ENCODE assay signal across 8 cellular contexts in genomic region chr6:89952696-89953095, GRCh38. TPM values are rescaled to one million over a fixed set of nuclear protein-coding genes. Genes with fewer than 3 reads are reported as not detected.
DNase-seq lines count a peak whose midpoint lies in the region; ATAC-seq, FAIRE-seq and TF ChIP-seq lines count a peak whose summit lies in the region.

No MANE protein-coding gene starts in this region.

- no peak overlapping the region for H3K27ac ChIP-seq in smooth muscle cell (ENCODE audit: low read depth)
- H3K27ac ChIP-seq in osteoblast (ENCODE audit: low read depth, low read length): no peak overlapping the region
- H3K27ac ChIP-seq in hepatocyte: no peak overlapping the region

- no peaks in the 10 kb centered on the region for H3K27me3 Mint-ChIP-seq in activated naive CD8-positive, alpha-beta T cell treated with anti-CD3 and anti-CD28 coated beads, Interleukin-2, amount 50 U/mL, for 24 hours

- H3K36me3 ChIP-seq in smooth muscle cell (ENCODE audit: low read depth) (no peaks in the 10 kb centered on the region), osteoblast (ENCODE audit: insufficient read depth, low read length) (no peaks in the 10 kb centered on the region), hepatocyte (replicated peaks; ENCODE audit: insufficient read depth, low read depth) (no peaks in the 10 kb centered on the region)

- no peak for DNase-seq in GM12891 (ENCODE audit: insufficient read length, low spot score)
- DNase-seq in SK-MEL-5 (ENCODE audit: low read depth, low spot score): peak; percentile 22
- DNase-seq in activated naive CD8-positive, alpha-beta T cell treated with anti-CD3 and anti-CD28 coated beads, Interleukin-2, amount 50 U/mL, for 24 hours: peak; percentile 48
- DNase-seq in smooth muscle cell (lab: John Stamatoyannopoulos, UW; ENCODE audit: unreplicated experiment): no peak
- DNase-seq in NCI-H524 (lab: John Stamatoyannopoulos, UW): no peak
- DNase-seq in osteoblast (ENCODE audit: insufficient read length, low spot score, missing footprints): no peak
- DNase-seq in hepatocyte (ENCODE audit: low spot score): no peak

- peak overlapping the region; percentile 12 for H3K4me3 Mint-ChIP-seq in activated naive CD8-positive, alpha-beta T cell treated with anti-CD3 and anti-CD28 coated beads, Interleukin-2, amount 50 U/mL, for 24 hours

- 81% methylated on average over 4 of the region's 4 CpGs for WGBS in smooth muscle cell (ENCODE audit: low lambda C conversion rate)
- 67% methylated on average over 4 of the region's 4 CpGs for WGBS in hepatocyte (ENCODE audit: low lambda C conversion rate, missing lambda C conversion rate)

- H3K36me3 Mint-ChIP-seq in activated naive CD8-positive, alpha-beta T cell treated with anti-CD3 and anti-CD28 coated beads, Interleukin-2, amount 50 U/mL, for 24 hours (ENCODE audit: low read depth): peaks cover 71% of the 10 kb centered on the region

- no peak overlapping the region for H3K9ac ChIP-seq in smooth muscle cell (ENCODE audit: low read depth)

- in situ Hi-C loops in SK-MEL-5 (cut with HindIII; ENCODE audit: low pct_unique_long_range_greater_than_20kb, low sequenced_read_pairs): no loop called here

- H4K20me1 ChIP-seq in smooth muscle cell (ENCODE audit: low read depth) (no peaks in the 10 kb centered on the region), osteoblast (ENCODE audit: insufficient read depth, low read length) (no peaks in the 10 kb centered on the region), hepatocyte (ENCODE audit: insufficient read depth, poor library complexity, severe bottlenecking) (no peaks in the 10 kb centered on the region)

- H3K9me3 ChIP-seq in smooth muscle cell (replicated peaks; ENCODE audit: low read depth): no peaks in the 10 kb centered on the region
- H3K9me3 ChIP-seq in osteoblast (ENCODE audit: low read depth, low read length): no peaks in the 10 kb centered on the region
- H3K9me3 ChIP-seq in hepatocyte (ENCODE audit: low read depth): no peaks in the 10 kb centered on the region

- TF ChIP-seq POLR2A in GM12891 (IDR thresholded peaks at IDR 0.05; ENCODE audit: low read depth, low read length): no peak

- H3K4me3 ChIP-seq in smooth muscle cell (no peak overlapping the region), osteoblast (ENCODE audit: insufficient read depth, low read length) (no peak overlapping the region), hepatocyte (no peak overlapping the region)

- H3K9me2 ChIP-seq in hepatocyte (replicated peaks; ENCODE audit: insufficient read depth): no peaks in the 10 kb centered on the region

- peaks cover 11% of the 10 kb centered on the region for H3K4me1 ChIP-seq in smooth muscle cell (ENCODE audit: low read depth)
- H3K4me1 ChIP-seq in osteoblast (ENCODE audit: insufficient read depth, low read length): peaks cover 5% of the 10 kb centered on the region
- H3K4me1 ChIP-seq in hepatocyte (ENCODE audit: insufficient read depth): no peaks in the 10 kb centered on the region

- peak; percentile 87 for ATAC-seq in activated naive CD8-positive, alpha-beta T cell treated with anti-CD3 and anti-CD28 coated beads, Interleukin-2, amount 50 U/mL, for 24 hours
- ATAC-seq in GM19397 (IDR thresholded peaks at IDR 0.05; ENCODE audit: unreplicated experiment): no peak

- TF ChIP-seq CTCF in smooth muscle cell (IDR thresholded peaks at IDR 0.05; ENCODE audit: borderline replicate concordance, insufficient read depth, poor library complexity, severe bottlenecking) (no peak), osteoblast (IDR thresholded peaks at IDR 0.05; ENCODE audit: extremely low read depth, low read depth, low read length) (no peak), hepatocyte (IDR thresholded peaks at IDR 0.05; ENCODE audit: poor library complexity) (no peak)

- no peaks in the 10 kb centered on the region for H3F3A ChIP-seq in smooth muscle cell (ENCODE audit: low read depth)

- H3K4me1 Mint-ChIP-seq in activated naive CD8-positive, alpha-beta T cell treated with anti-CD3 and anti-CD28 coated beads, Interleukin-2, amount 50 U/mL, for 24 hours: peaks cover 78% of the 10 kb centered on the region

- H3K27me3 ChIP-seq in smooth muscle cell (ENCODE audit: low read depth) (no peaks in the 10 kb centered on the region), osteoblast (ENCODE audit: insufficient read depth, low read length) (no peaks in the 10 kb centered on the region), hepatocyte (no peaks in the 10 kb centered on the region)

- H3K79me2 ChIP-seq in smooth muscle cell (ENCODE audit: low read depth): no peaks in the 10 kb centered on the region
- H3K79me2 ChIP-seq in osteoblast (ENCODE audit: insufficient read depth, low read length): no peaks in the 10 kb centered on the region
- H3K79me2 ChIP-seq in hepatocyte: no peaks in the 10 kb centered on the region

- H3K9me3 Mint-ChIP-seq in activated naive CD8-positive, alpha-beta T cell treated with anti-CD3 and anti-CD28 coated beads, Interleukin-2, amount 50 U/mL, for 24 hours: no peaks in the 10 kb centered on the region

- FAIRE-seq in GM12891 (lab: Jason Lieb, UNC): peak; percentile 63

- H3K27ac Mint-ChIP-seq in activated naive CD8-positive, alpha-beta T cell treated with anti-CD3 and anti-CD28 coated beads, Interleukin-2, amount 50 U/mL, for 24 hours: peak overlapping the region; percentile 85

- peak overlapping the region; percentile 20 for H3K4me2 ChIP-seq in smooth muscle cell
- no peak overlapping the region for H3K4me2 ChIP-seq in osteoblast (ENCODE audit: insufficient read depth, low read length)
- H3K4me2 ChIP-seq in hepatocyte: no peak overlapping the region

- H2AFZ ChIP-seq in smooth muscle cell (ENCODE audit: low read depth) (no peak overlapping the region), osteoblast (ENCODE audit: low read length) (no peak overlapping the region), hepatocyte (no peak overlapping the region)

TF ChIP-seq in GM12891, 5 proteins besides CTCF, POLR2A, EP300 and RAD21:
- TF ChIP-seq POU2F2 (IDR thresholded peaks at IDR 0.05; ENCODE audit: low read depth, low read length) (no peak), SPI1 (IDR thresholded peaks at IDR 0.05; ENCODE audit: low read depth, low read length) (no peak), POLR2AphosphoS5 (IDR thresholded peaks at IDR 0.05; ENCODE audit: low read depth, low read length) (no peak), TAF1 (IDR thresholded peaks at IDR 0.05; ENCODE audit: low read depth, low read length) (no peak), PAX5 (IDR thresholded peaks at IDR 0.05; ENCODE audit: insufficient read depth, low read length, severe bottlenecking) (no peak)
TF ChIP-seq in GM12891: peak in this region for 0.

RNA-seq across cellular contexts. Expression of gene GJA10, which starts 58.4 kb away (rescaled TPM):
- not detected for polyA plus RNA-seq in GM12891 (2012; ENCODE audit: low read depth, missing spikeins)
- total RNA-seq in SK-MEL-5 (2014; rRNA removed; shearing (Covaris generic)): not detected in 2 replicates
- polyA plus RNA-seq in SK-MEL-5 (2015; cell fraction: cytosol; rRNA removed): not detected in 2 replicates
- polyA plus RNA-seq in SK-MEL-5 (2015; cell fraction: nucleus; rRNA removed): not detected in 2 replicates
- not detected in 2 replicates for total RNA-seq in smooth muscle cell
- polyA plus RNA-seq in smooth muscle cell: not detected in 2 replicates
- not detected in 2 replicates for total RNA-seq in osteoblast
- total RNA-seq in hepatocyte: 0.24 TPM in 1 of 2 replicates, not detected in the other
- polyA plus RNA-seq in hepatocyte: not detected in 2 replicates

Comparison
In these comparisons a context has a peak if more than half of its experiments do, and no peak if none do; other contexts are left out.
1. DNase-seq: peak in SK-MEL-5 (single experiment) and activated naive CD8-positive, alpha-beta T cell treated with anti-CD3 and anti-CD28 coated beads, Interleukin-2, amount 50 U/mL, for 24 hours (single experiment); none in GM12891 (single experiment), smooth muscle cell (single experiment), NCI-H524 (0 of 2), osteoblast (single experiment) and hepatocyte (single experiment).